1 cellular context compared by ENCODE assay signal in genomic region chr7:157745721-157746709, GRCh38.
TF ChIP-seq lines count a peak whose summit lies in the region.

No MANE protein-coding gene starts in this region.

TF ChIP-seq in HepG2, 621 proteins besides CTCF, POLR2A, EP300 and RAD21 (continued from another document):
- no peak for TF ChIP-seq TFDP1 (CRISPR knock-in tag; IDR thresholded peaks at IDR 0.05; ENCODE audit: borderline replicate concordance)
- TF ChIP-seq AFF4 (CRISPR knock-in tag; IDR thresholded peaks at IDR 0.05) = no peak
- TF ChIP-seq PREB (CRISPR knock-in tag; IDR thresholded peaks at IDR 0.05) = no peak
- no peak for TF ChIP-seq POLR2AphosphoS5 (IDR thresholded peaks at IDR 0.05; ENCODE audit: low read depth, low read length)
- TF ChIP-seq FOXK1 (CRISPR knock-in tag; IDR thresholded peaks at IDR 0.05; ENCODE audit: borderline replicate concordance, low read depth) = no peak
- no peak for TF ChIP-seq ZBED4 (CRISPR knock-in tag; IDR thresholded peaks at IDR 0.05; ENCODE audit: borderline replicate concordance)
- TF ChIP-seq ZNF563 (CRISPR knock-in tag; IDR thresholded peaks at IDR 0.05) = no peak
- TF ChIP-seq SPEN (CRISPR knock-in tag; IDR thresholded peaks at IDR 0.05; ENCODE audit: low read depth) = no peak
- no peak for TF ChIP-seq ZFP36L2 (CRISPR knock-in tag; IDR thresholded peaks at IDR 0.05)
- no peak for TF ChIP-seq ZNF207 (IDR thresholded peaks at IDR 0.05; ENCODE audit: borderline replicate concordance)
- no peak for TF ChIP-seq ZNF317 (CRISPR knock-in tag; IDR thresholded peaks at IDR 0.05)
